ENCODE assay signal across 14 cellular contexts in the genomic region with DNA sequence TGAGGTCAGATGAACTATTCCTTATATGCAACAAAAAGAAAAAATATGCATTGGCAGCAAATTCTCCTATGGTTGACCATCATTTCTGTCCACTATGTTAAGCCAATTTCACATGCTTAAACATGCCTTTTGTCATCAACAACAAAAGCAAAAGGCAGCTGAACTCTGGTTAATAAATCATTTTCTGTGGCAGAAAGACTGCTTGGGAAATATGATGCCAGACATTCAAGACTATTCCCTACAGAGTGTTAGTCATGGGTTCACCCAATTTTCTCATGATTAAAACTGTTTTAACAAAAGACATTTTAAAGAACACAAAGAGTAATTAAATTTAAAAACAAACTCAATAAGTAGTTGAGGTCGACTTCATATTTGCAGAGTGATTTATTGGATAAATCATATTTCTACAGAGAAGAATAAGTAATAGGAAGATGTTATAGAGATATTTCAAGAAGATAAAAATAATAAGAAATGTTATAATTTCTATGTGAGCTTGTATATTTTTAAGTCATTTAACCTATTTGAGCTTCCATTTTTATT.
A peak's percentile ranks its signal among the peaks of the same experiment; 100 is the strongest.
DNase-seq lines count a peak whose midpoint lies in the region; ATAC-seq, FAIRE-seq and TF ChIP-seq lines count a peak whose summit lies in the region.
"Had no signal": no experiment of that assay in that cellular context is flagged by ENCODE, and none has a peak within 500 bp of the region (broad histone marks: within the 10 kb centered on the region; RNA-seq: fewer than 3 reads in every experiment).

No MANE protein-coding gene starts in this region.

- DNase-seq in NCI-H1417 (lab: John Stamatoyannopoulos, UW) (peak in 2 of 3 experiments; percentile 5 to 61), NCI-H1417 treated with DMSO at 0.1 percent for 48 hours (lab: John Stamatoyannopoulos, UW) (no peak), HTR-8/SVneo (ENCODE audit: insufficient read length, low spot score) (peak; percentile 0), astrocyte of the cerebellum (ENCODE audit: low read depth) (peak; percentile 11), sciatic nerve (ENCODE audit: low spot score) (no peak), HuH-7 (ENCODE audit: low spot score) (no peak)
- no peak for DNase-seq in activated CD8-positive, alpha-beta T cell treated with anti-CD3 and anti-CD28 coated beads, Interleukin-2, amount 10 ng/mL, durations not matched to agents 7 days and 5 days
- DNase-seq: CD4-positive, alpha-beta memory T cell; DMS79 treated with DMSO at 0.1 percent for 48 hours; KBM-7; NCI-H1048 had no signal

- CTCF ChIA-PET in activated CD8-positive, alpha-beta T cell treated with anti-CD3 and anti-CD28 coated beads, Interleukin-2, amount 10 ng/mL, durations not matched to agents 7 days and 5 days (lab: Charles Lee), result no interaction called here

- peak overlapping the region in 2 of 3 experiments; percentile 6 to 45 for H3K27ac Mint-ChIP-seq in nephron
- H3K27ac Mint-ChIP-seq in activated CD8-positive, alpha-beta T cell treated with anti-CD3 and anti-CD28 coated beads, Interleukin-2, amount 10 ng/mL, durations not matched to agents 7 days and 5 days, result no peak overlapping the region
- H3K27ac Mint-ChIP-seq: CD4-positive, alpha-beta memory T cell had no signal

- H3K27me3 Mint-ChIP-seq in nephron (ENCODE audit: low read depth), result no peaks in the 10 kb centered on the region
- H3K27me3 Mint-ChIP-seq in activated CD8-positive, alpha-beta T cell treated with anti-CD3 and anti-CD28 coated beads, Interleukin-2, amount 10 ng/mL, durations not matched to agents 7 days and 5 days (ENCODE audit: low read depth), result no peaks in the 10 kb centered on the region
- H3K27me3 Mint-ChIP-seq: CD4-positive, alpha-beta memory T cell had no signal

- no peak for ATAC-seq in sciatic nerve
- no peak for ATAC-seq in activated CD8-positive, alpha-beta T cell treated with anti-CD3 and anti-CD28 coated beads, Interleukin-2, amount 10 ng/mL, durations not matched to agents 7 days and 5 days

- intact Hi-C loops in sciatic nerve (cut with DNase I), result no loop called here

- no peak overlapping the region for H3K4me3 ChIP-seq in astrocyte of the cerebellum (ENCODE audit: low read depth, low read length)
- H3K4me3 ChIP-seq: SK-N-MC had no signal

- no peaks in the 10 kb centered on the region for H3K36me3 Mint-ChIP-seq in nephron (ENCODE audit: low read depth)
- H3K36me3 Mint-ChIP-seq in activated CD8-positive, alpha-beta T cell treated with anti-CD3 and anti-CD28 coated beads, Interleukin-2, amount 10 ng/mL, durations not matched to agents 7 days and 5 days (ENCODE audit: low read depth), result no peaks in the 10 kb centered on the region
- H3K36me3 Mint-ChIP-seq: CD4-positive, alpha-beta memory T cell had no signal

- in situ Hi-C loops in astrocyte of the cerebellum (cut with HindIII; ENCODE audit: low sequenced_read_pairs), result no loop called here

- H3K4me1 Mint-ChIP-seq in nephron, result peaks cover 14% of the 10 kb centered on the region
- no peaks in the 10 kb centered on the region for H3K4me1 Mint-ChIP-seq in activated CD8-positive, alpha-beta T cell treated with anti-CD3 and anti-CD28 coated beads, Interleukin-2, amount 10 ng/mL, durations not matched to agents 7 days and 5 days (ENCODE audit: low read depth)
- H3K4me1 Mint-ChIP-seq: CD4-positive, alpha-beta memory T cell had no signal

- no peak for FAIRE-seq in HTR-8/SVneo (lab: Jason Lieb, UNC)
- FAIRE-seq: H54 had no signal

- H3K9me3 Mint-ChIP-seq in nephron, result peaks cover 11% of the 10 kb centered on the region
- H3K9me3 Mint-ChIP-seq in activated CD8-positive, alpha-beta T cell treated with anti-CD3 and anti-CD28 coated beads, Interleukin-2, amount 10 ng/mL, durations not matched to agents 7 days and 5 days (ENCODE audit: insufficient read depth), result peaks cover 5% of the 10 kb centered on the region

- H3K4me3 Mint-ChIP-seq in nephron, result no peak overlapping the region
- H3K4me3 Mint-ChIP-seq in activated CD8-positive, alpha-beta T cell treated with anti-CD3 and anti-CD28 coated beads, Interleukin-2, amount 10 ng/mL, durations not matched to agents 7 days and 5 days, result no peak overlapping the region
- H3K4me3 Mint-ChIP-seq: CD4-positive, alpha-beta memory T cell had no signal

- POLR2A ChIA-PET in activated CD8-positive, alpha-beta T cell treated with anti-CD3 and anti-CD28 coated beads, Interleukin-2, amount 10 ng/mL, durations not matched to agents 7 days and 5 days (lab: Charles Lee), result no interaction called here

- TF ChIP-seq CTCF in astrocyte of the cerebellum (IDR thresholded peaks at IDR 0.05; ENCODE audit: low read depth, low read length, missing control alignments) (no peak), nephron (IDR thresholded peaks at IDR 0.05; ENCODE audit: unreplicated experiment in 3 of 3) (no peak)

Comparison
In these comparisons a context has a peak if more than half of its experiments do, and no peak if none do; other contexts are left out.
1. DNase-seq: peak in NCI-H1417 (2 of 3), HTR-8/SVneo (single experiment) and astrocyte of the cerebellum (single experiment); none in NCI-H1417 treated with DMSO at 0.1 percent for 48 hours (single experiment), sciatic nerve (single experiment), HuH-7 (single experiment) and activated CD8-positive, alpha-beta T cell treated with anti-CD3 and anti-CD28 coated beads, Interleukin-2, amount 10 ng/mL, durations not matched to agents 7 days and 5 days (single experiment).